ENCODE assay signal across 8 cellular contexts in genomic region chr17:43545383-43545632, GRCh38. TPM values are rescaled to one million over a fixed set of nuclear protein-coding genes. Genes with fewer than 3 reads are reported as not detected.
DNase-seq lines count a peak whose midpoint lies in the region; ATAC-seq and TF ChIP-seq lines count a peak whose summit lies in the region.

No MANE protein-coding gene starts in this region.

- H3K27me3 ChIP-seq in CD4-positive, CD25-positive, alpha-beta regulatory T cell (ENCODE audit: control insufficient read depth, insufficient read depth, low read length): peaks cover 31% of the 10 kb centered on the region
- peaks cover 0 to 69% (median 8%) of the 10 kb centered on the region in 7 donors for H3K27me3 ChIP-seq in heart right ventricle

- no peaks in the 10 kb centered on the region for H3K36me3 ChIP-seq in CD4-positive, CD25-positive, alpha-beta regulatory T cell (ENCODE audit: control insufficient read depth, insufficient read depth, low read length)
- no peaks in the 10 kb centered on the region for H3K36me3 ChIP-seq in heart right ventricle

- intact Hi-C loops in activated T-helper 1 cell treated with anti-CD3 and anti-CD28 coated beads, Interleukin-12 subunit alpha, Interleukin-12 subunit beta, Interleukin-2, Interleukin-4 antibody, amounts not matched to agents 30 ng/mL and 10 ng/mL and 1 ng/mL, durations not matched to agents 14 hours and 24 hours and 36 hours (cut with micrococcal nuclease): no loop called here
- intact Hi-C loops in heart right ventricle (cut with DNase I): no loop called here

- no peaks in the 10 kb centered on the region for H3K36me3 Mint-ChIP-seq in CD4-positive, CD25-positive, alpha-beta regulatory T cell
- peaks cover 3% of the 10 kb centered on the region for H3K36me3 Mint-ChIP-seq in activated T-helper 1 cell treated with anti-CD3 and anti-CD28 coated beads, Interleukin-12 subunit alpha, Interleukin-12 subunit beta, Interleukin-2, Interleukin-4 antibody, amounts not matched to agents 30 ng/mL and 10 ng/mL and 1 ng/mL, durations not matched to agents 14 hours and 24 hours and 36 hours (ENCODE audit: low read depth)

- WGBS in heart right ventricle, 2 donors: 1% methylated on average over 21 of the region's 21 CpGs

- no peak for ATAC-seq in CD4-positive, CD25-positive, alpha-beta regulatory T cell (ENCODE audit: low read depth in 2 of 2)
- ATAC-seq in HG03342 (IDR thresholded peaks at IDR 0.05; ENCODE audit: unreplicated experiment): peak; percentile 10
- peak in 7 of 8 donors; percentile 9 to 72 (median 26) for ATAC-seq in heart right ventricle
- no peak for ATAC-seq in HG03521 (IDR thresholded peaks at IDR 0.05; ENCODE audit: unreplicated experiment)

- peaks cover 26% of the 10 kb centered on the region for H3K4me1 ChIP-seq in CD4-positive, CD25-positive, alpha-beta regulatory T cell (ENCODE audit: control insufficient read depth, insufficient read depth, low read length, poor library complexity, severe bottlenecking)
- H3K4me1 ChIP-seq in heart right ventricle: peaks cover 0 to 33% (median 19%) of the 10 kb centered on the region in 9 donors

- no peak overlapping the region for H3K27ac Mint-ChIP-seq in CD4-positive, CD25-positive, alpha-beta regulatory T cell
- H3K27ac Mint-ChIP-seq in activated T-helper 1 cell treated with anti-CD3 and anti-CD28 coated beads, Interleukin-12 subunit alpha, Interleukin-12 subunit beta, Interleukin-2, Interleukin-4 antibody, amounts not matched to agents 30 ng/mL and 10 ng/mL and 1 ng/mL, durations not matched to agents 14 hours and 24 hours and 36 hours: no peak overlapping the region

- H3K9me3 Mint-ChIP-seq in CD4-positive, CD25-positive, alpha-beta regulatory T cell: peaks cover 0 to 1% (median 0%) of the 10 kb centered on the region in 7 donors
- no peaks in the 10 kb centered on the region for H3K9me3 Mint-ChIP-seq in activated T-helper 1 cell treated with anti-CD3 and anti-CD28 coated beads, Interleukin-12 subunit alpha, Interleukin-12 subunit beta, Interleukin-2, Interleukin-4 antibody, amounts not matched to agents 30 ng/mL and 10 ng/mL and 1 ng/mL, durations not matched to agents 14 hours and 24 hours and 36 hours

- no peak for TF ChIP-seq CTCF in heart right ventricle (IDR thresholded peaks at IDR 0.05)

- peak; percentile 12 to 25 (median 22) for DNase-seq in CD4-positive, CD25-positive, alpha-beta regulatory T cell
- peak; percentile 15 for DNase-seq in activated T-helper 1 cell treated with anti-CD3 and anti-CD28 coated beads, Interleukin-12 subunit alpha, Interleukin-12 subunit beta, Interleukin-2, Interleukin-4 antibody, amounts not matched to agents 30 ng/mL and 10 ng/mL and 1 ng/mL, durations not matched to agents 14 hours and 24 hours and 36 hours (ENCODE audit: low spot score)
- DNase-seq in heart right ventricle: peak in 1 of 2 donors; percentile 29
- DNase-seq in iPS-NIHi11 (ENCODE audit: low spot score): no peak
- no peak for DNase-seq in NCI-H2029 (lab: John Stamatoyannopoulos, UW)

- H3K27ac ChIP-seq in CD4-positive, CD25-positive, alpha-beta regulatory T cell (ENCODE audit: insufficient read depth, low read length, poor library complexity, severe bottlenecking): no peak overlapping the region
- H3K27ac ChIP-seq in heart right ventricle: peak overlapping the region in 2 of 10 donors; percentile 43 to 53
- H3K27ac ChIP-seq in skin epidermis: peak overlapping the region in 13 of 21 experiments; percentile 25 to 82 (median 53)

- no peaks in the 10 kb centered on the region for H3K9me3 ChIP-seq in CD4-positive, CD25-positive, alpha-beta regulatory T cell (ENCODE audit: control insufficient read depth in 2 of 2, low read length in 2 of 2)
- H3K9me3 ChIP-seq in heart right ventricle: no peaks in the 10 kb centered on the region

- peaks cover 42% of the 10 kb centered on the region for H3K27me3 Mint-ChIP-seq in CD4-positive, CD25-positive, alpha-beta regulatory T cell
- H3K27me3 Mint-ChIP-seq in activated T-helper 1 cell treated with anti-CD3 and anti-CD28 coated beads, Interleukin-12 subunit alpha, Interleukin-12 subunit beta, Interleukin-2, Interleukin-4 antibody, amounts not matched to agents 30 ng/mL and 10 ng/mL and 1 ng/mL, durations not matched to agents 14 hours and 24 hours and 36 hours (ENCODE audit: insufficient read depth): peaks cover 50% of the 10 kb centered on the region

- peaks cover 11 to 29% (median 18%) of the 10 kb centered on the region in 4 donors for H3K4me1 Mint-ChIP-seq in CD4-positive, CD25-positive, alpha-beta regulatory T cell
- peaks cover 24% of the 10 kb centered on the region for H3K4me1 Mint-ChIP-seq in activated T-helper 1 cell treated with anti-CD3 and anti-CD28 coated beads, Interleukin-12 subunit alpha, Interleukin-12 subunit beta, Interleukin-2, Interleukin-4 antibody, amounts not matched to agents 30 ng/mL and 10 ng/mL and 1 ng/mL, durations not matched to agents 14 hours and 24 hours and 36 hours (ENCODE audit: low read depth)

- H3K4me3 Mint-ChIP-seq in CD4-positive, CD25-positive, alpha-beta regulatory T cell: peak overlapping the region in 1 of 4 donors; percentile 81
- peak overlapping the region; percentile 74 for H3K4me3 Mint-ChIP-seq in activated T-helper 1 cell treated with anti-CD3 and anti-CD28 coated beads, Interleukin-12 subunit alpha, Interleukin-12 subunit beta, Interleukin-2, Interleukin-4 antibody, amounts not matched to agents 30 ng/mL and 10 ng/mL and 1 ng/mL, durations not matched to agents 14 hours and 24 hours and 36 hours

- H3K4me3 ChIP-seq in CD4-positive, CD25-positive, alpha-beta regulatory T cell (ENCODE audit: low read depth, low read length): no peak overlapping the region
- peak overlapping the region; percentile 21 to 83 (median 64) for H3K4me3 ChIP-seq in heart right ventricle
- peak overlapping the region; percentile 47 to 61 (median 54) for H3K4me3 ChIP-seq in skin epidermis

RNA-seq across cellular contexts. Expression of gene ETV4, which starts 0.8 kb away (rescaled TPM):
- total RNA-seq in CD4-positive, CD25-positive, alpha-beta regulatory T cell: not detected
- polyA plus RNA-seq in CD4-positive, CD25-positive, alpha-beta regulatory T cell: not detected
- total RNA-seq in activated T-helper 1 cell treated with anti-CD3 and anti-CD28 coated beads, Interleukin-12 subunit alpha, Interleukin-12 subunit beta, Interleukin-2, Interleukin-4 antibody, amounts not matched to agents 30 ng/mL and 10 ng/mL and 1 ng/mL, durations not matched to agents 14 hours and 24 hours and 36 hours: 6.9 and 8.1 TPM in 2 replicates
- total RNA-seq in heart right ventricle: 1 to 10 TPM in 3 of 10 donors, under 1 TPM in 6, not detected in 1; 0.40 to 1.6 (median 0.76) TPM
- 1 to 10 TPM in 1 of 2 donors, under 1 TPM in 1; 0.59 to 2.8 TPM for polyA plus RNA-seq in heart right ventricle

Comparison
In these comparisons a context has a peak if more than half of its experiments do, and no peak if none do; other contexts are left out.
1. ATAC-seq: peak in HG03342 (single experiment) and heart right ventricle (7 of 8); none in CD4-positive, CD25-positive, alpha-beta regulatory T cell (0 of 2) and HG03521 (single experiment).
2. DNase-seq: peak in CD4-positive, CD25-positive, alpha-beta regulatory T cell (3 of 3) and activated T-helper 1 cell treated with anti-CD3 and anti-CD28 coated beads, Interleukin-12 subunit alpha, Interleukin-12 subunit beta, Interleukin-2, Interleukin-4 antibody, amounts not matched to agents 30 ng/mL and 10 ng/mL and 1 ng/mL, durations not matched to agents 14 hours and 24 hours and 36 hours (single experiment); none in iPS-NIHi11 (single experiment) and NCI-H2029 (single experiment).